In the genomic region with DNA sequence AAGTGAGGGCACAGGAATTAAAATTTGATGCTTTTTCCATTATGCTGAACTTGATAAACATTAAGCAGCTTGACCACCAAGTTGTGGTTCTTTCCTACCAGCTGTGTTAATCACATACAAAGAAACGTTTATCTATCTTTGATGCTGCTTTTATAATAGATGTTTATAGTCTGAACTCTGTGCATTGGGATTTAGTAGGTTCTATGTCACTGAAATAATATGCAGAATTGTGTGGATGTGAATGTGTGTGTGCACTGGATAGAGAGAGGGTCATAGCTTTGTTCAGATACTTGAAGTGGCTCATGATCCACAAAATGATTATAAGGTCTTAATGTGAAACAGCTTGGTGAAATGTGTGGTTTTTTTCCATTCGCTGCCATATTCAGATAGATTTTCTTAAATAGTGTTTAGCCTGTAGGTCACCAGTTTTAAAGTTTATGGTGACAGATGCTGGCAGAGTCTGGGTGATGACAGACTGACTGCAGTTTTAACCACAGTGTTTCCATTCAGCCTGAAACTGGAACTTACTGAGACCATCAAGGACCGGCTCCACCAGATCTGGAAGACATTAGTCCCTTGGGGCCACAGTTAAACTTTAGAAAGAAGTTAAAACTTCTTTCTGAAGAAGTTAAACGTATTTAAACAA, we compare ENCODE assay signal across 10 cellular contexts. TPM values are rescaled to one million over a fixed set of nuclear protein-coding genes. Genes with fewer than 3 reads are reported as not detected.
A peak's percentile ranks its signal among the peaks of the same experiment; 100 is the strongest.
DNase-seq lines count a peak whose midpoint lies in the region; ATAC-seq lines count a peak whose summit lies in the region.
"Had no signal": no experiment of that assay in that cellular context is flagged by ENCODE, and none has a peak within 500 bp of the region (broad histone marks: within the 10 kb centered on the region; RNA-seq: fewer than 3 reads in every experiment).

No MANE protein-coding gene starts in this region.

- peak; percentile 58 to 80 for ATAC-seq in activated T-cell treated with anti-CD3 and anti-CD28 coated beads, Interleukin-2, amount 50 U/mL, for 72 hours (replicated peaks in 1 of 2)
- no peak for ATAC-seq in activated T-cell treated with anti-CD3 and anti-CD28 coated beads, Interleukin-2, amount 50 U/mL, for 4 hours
- ATAC-seq in HG02981 (IDR thresholded peaks at IDR 0.05; ENCODE audit: unreplicated experiment), result peak; percentile 89
- peak; percentile 82 for ATAC-seq in activated T-helper 17 cell treated with anti-CD3 and anti-CD28 coated beads, Interleukin-2, amount 50 U/mL, for 72 hours (replicated peaks)
- ATAC-seq: left colon had no signal

- peaks cover 61% of the 10 kb centered on the region for H3K4me1 Mint-ChIP-seq in activated T-cell treated with anti-CD3 and anti-CD28 coated beads, Interleukin-2, amount 50 U/mL, for 72 hours (ENCODE audit: low read depth)
- peaks cover 39% of the 10 kb centered on the region for H3K4me1 Mint-ChIP-seq in activated T-cell treated with anti-CD3 and anti-CD28 coated beads, Interleukin-2, amount 50 U/mL, for 4 hours (ENCODE audit: low read depth)
- peaks cover 26% of the 10 kb centered on the region for H3K4me1 Mint-ChIP-seq in activated T-helper 17 cell treated with anti-CD3 and anti-CD28 coated beads, Interleukin-2, amount 50 U/mL, for 72 hours

- peak overlapping the region; percentile 59 for H3K27ac ChIP-seq in substantia nigra (ENCODE audit: low read depth, low read length, poor library complexity, severe bottlenecking)

- no peaks in the 10 kb centered on the region for H3K9me3 Mint-ChIP-seq in activated T-cell treated with anti-CD3 and anti-CD28 coated beads, Interleukin-2, amount 50 U/mL, for 72 hours
- H3K9me3 Mint-ChIP-seq in activated T-cell treated with anti-CD3 and anti-CD28 coated beads, Interleukin-2, amount 50 U/mL, for 4 hours, result no peaks in the 10 kb centered on the region
- H3K9me3 Mint-ChIP-seq in activated T-helper 17 cell treated with anti-CD3 and anti-CD28 coated beads, Interleukin-2, amount 50 U/mL, for 72 hours, result no peaks in the 10 kb centered on the region
- H3K9me3 Mint-ChIP-seq: activated naive CD4-positive, alpha-beta T cell treated with anti-CD3 and anti-CD28 coated beads, Interleukin-2, amount 50 U/mL, for 24 hours had no signal

- peak overlapping the region in 1 of 2 donors; percentile 25 for H3K4me3 Mint-ChIP-seq in activated T-cell treated with anti-CD3 and anti-CD28 coated beads, Interleukin-2, amount 50 U/mL, for 72 hours
- H3K4me3 Mint-ChIP-seq in activated T-cell treated with anti-CD3 and anti-CD28 coated beads, Interleukin-2, amount 50 U/mL, for 4 hours, result no peak overlapping the region
- no peak overlapping the region for H3K4me3 Mint-ChIP-seq in activated T-helper 17 cell treated with anti-CD3 and anti-CD28 coated beads, Interleukin-2, amount 50 U/mL, for 72 hours
- H3K4me3 Mint-ChIP-seq: activated naive CD4-positive, alpha-beta T cell treated with anti-CD3 and anti-CD28 coated beads, Interleukin-2, amount 50 U/mL, for 24 hours had no signal

- DNase-seq in activated T-cell treated with anti-CD3 and anti-CD28 coated beads, Interleukin-2, amount 50 U/mL, for 72 hours, result no peak
- no peak for DNase-seq in activated T-cell treated with anti-CD3 and anti-CD28 coated beads, Interleukin-2, amount 50 U/mL, for 4 hours
- DNase-seq in substantia nigra (lab: John Stamatoyannopoulos, UW) (peak in 1 of 49 donors; percentile 13), SK-N-DZ (ENCODE audit: low spot score) (no peak), SIG-M5 (lab: John Stamatoyannopoulos, UW) (no peak)
- no peak for DNase-seq in activated CD4-positive, CD25-positive, alpha-beta regulatory T cell (lab: John Stamatoyannopoulos, UW)
- DNase-seq: left colon had no signal

- no peaks in the 10 kb centered on the region for H3K27me3 Mint-ChIP-seq in activated T-cell treated with anti-CD3 and anti-CD28 coated beads, Interleukin-2, amount 50 U/mL, for 72 hours (ENCODE audit: low read depth)
- H3K27me3 Mint-ChIP-seq in activated T-cell treated with anti-CD3 and anti-CD28 coated beads, Interleukin-2, amount 50 U/mL, for 4 hours (ENCODE audit: low read depth), result no peaks in the 10 kb centered on the region
- H3K27me3 Mint-ChIP-seq in activated T-helper 17 cell treated with anti-CD3 and anti-CD28 coated beads, Interleukin-2, amount 50 U/mL, for 72 hours, result no peaks in the 10 kb centered on the region
- H3K27me3 Mint-ChIP-seq: activated naive CD4-positive, alpha-beta T cell treated with anti-CD3 and anti-CD28 coated beads, Interleukin-2, amount 50 U/mL, for 24 hours had no signal

- peaks cover 3 to 20% of the 10 kb centered on the region in 2 donors for H3K36me3 Mint-ChIP-seq in activated T-cell treated with anti-CD3 and anti-CD28 coated beads, Interleukin-2, amount 50 U/mL, for 72 hours (ENCODE audit: insufficient read depth in 2 of 2)
- peaks cover 35% of the 10 kb centered on the region for H3K36me3 Mint-ChIP-seq in activated T-cell treated with anti-CD3 and anti-CD28 coated beads, Interleukin-2, amount 50 U/mL, for 4 hours (ENCODE audit: insufficient read depth)
- H3K36me3 Mint-ChIP-seq in activated T-helper 17 cell treated with anti-CD3 and anti-CD28 coated beads, Interleukin-2, amount 50 U/mL, for 72 hours (ENCODE audit: low read depth), result peaks cover 78% of the 10 kb centered on the region

- peak overlapping the region; percentile 70 for H3K27ac Mint-ChIP-seq in activated T-cell treated with anti-CD3 and anti-CD28 coated beads, Interleukin-2, amount 50 U/mL, for 72 hours
- peak overlapping the region; percentile 67 for H3K27ac Mint-ChIP-seq in activated T-helper 17 cell treated with anti-CD3 and anti-CD28 coated beads, Interleukin-2, amount 50 U/mL, for 72 hours
- H3K27ac Mint-ChIP-seq: activated naive CD4-positive, alpha-beta T cell treated with anti-CD3 and anti-CD28 coated beads, Interleukin-2, amount 50 U/mL, for 24 hours had no signal

RNA-seq across cellular contexts. Expression of gene DDI2, which starts 10.2 kb away (rescaled TPM):
- total RNA-seq in activated T-cell treated with anti-CD3 and anti-CD28 coated beads, Interleukin-2, amount 50 U/mL, for 72 hours, result 10 to 100 TPM; 30.6 to 34.3 TPM
- total RNA-seq in activated T-cell treated with anti-CD3 and anti-CD28 coated beads, Interleukin-2, amount 50 U/mL, for 4 hours, result 10 to 100 TPM; 50.1 to 65.4 (median 58.2) TPM
- total RNA-seq in activated T-helper 17 cell treated with anti-CD3 and anti-CD28 coated beads, Interleukin-2, amount 50 U/mL, for 72 hours, result 10 to 100 TPM; 28.3 to 39.3 TPM
- 4.6 and 6.7 TPM in 2 replicates for polyA plus RNA-seq in SK-N-DZ (2014; cell fraction: cytosol; rRNA removed)
- 4.9 and 8.3 TPM in 2 replicates for polyA plus RNA-seq in SK-N-DZ (2014; cell fraction: nucleus; rRNA removed)

RNA-seq across cellular contexts. Expression of gene AGMAT, which starts 42.6 kb away (rescaled TPM):
- 1 to 10 TPM; 7.8 to 8.5 TPM for total RNA-seq in activated T-cell treated with anti-CD3 and anti-CD28 coated beads, Interleukin-2, amount 50 U/mL, for 72 hours
- 10 to 100 TPM; 21.2 to 23.1 (median 22.8) TPM for total RNA-seq in activated T-cell treated with anti-CD3 and anti-CD28 coated beads, Interleukin-2, amount 50 U/mL, for 4 hours
- total RNA-seq in activated T-helper 17 cell treated with anti-CD3 and anti-CD28 coated beads, Interleukin-2, amount 50 U/mL, for 72 hours, result 10 to 100 TPM in 1 of 2 donors, 1 to 10 TPM in 1; 9.7 to 16.6 TPM
- 0.39 and 0.58 TPM in 2 replicates for polyA plus RNA-seq in SK-N-DZ (2014; cell fraction: cytosol; rRNA removed)
- polyA plus RNA-seq in SK-N-DZ (2014; cell fraction: nucleus; rRNA removed), result 0.08 and 0.12 TPM in 2 replicates

RNA-seq across cellular contexts. Expression of gene PLEKHM2, which starts 56.7 kb away (rescaled TPM):
- total RNA-seq in activated T-cell treated with anti-CD3 and anti-CD28 coated beads, Interleukin-2, amount 50 U/mL, for 72 hours, result 10 to 100 TPM; 79.7 to 82.7 TPM
- 10 to 100 TPM; 58.1 to 67.5 (median 62.1) TPM for total RNA-seq in activated T-cell treated with anti-CD3 and anti-CD28 coated beads, Interleukin-2, amount 50 U/mL, for 4 hours
- 10 to 100 TPM; 32.2 to 50.5 TPM for total RNA-seq in activated T-helper 17 cell treated with anti-CD3 and anti-CD28 coated beads, Interleukin-2, amount 50 U/mL, for 72 hours
- polyA plus RNA-seq in SK-N-DZ (2014; cell fraction: cytosol; rRNA removed), result 24.5 and 26.5 TPM in 2 replicates
- 38.0 and 51.0 TPM in 2 replicates for polyA plus RNA-seq in SK-N-DZ (2014; cell fraction: nucleus; rRNA removed)

Comparison
In these comparisons a context has a peak if more than half of its experiments do, and no peak if none do; other contexts are left out.
1. ATAC-seq: peak in activated T-cell treated with anti-CD3 and anti-CD28 coated beads, Interleukin-2, amount 50 U/mL, for 72 hours (2 of 2), HG02981 (single experiment) and activated T-helper 17 cell treated with anti-CD3 and anti-CD28 coated beads, Interleukin-2, amount 50 U/mL, for 72 hours (single experiment); none in activated T-cell treated with anti-CD3 and anti-CD28 coated beads, Interleukin-2, amount 50 U/mL, for 4 hours (0 of 2).